ENCODE assay signal across 17 cellular contexts in the genomic region with DNA sequence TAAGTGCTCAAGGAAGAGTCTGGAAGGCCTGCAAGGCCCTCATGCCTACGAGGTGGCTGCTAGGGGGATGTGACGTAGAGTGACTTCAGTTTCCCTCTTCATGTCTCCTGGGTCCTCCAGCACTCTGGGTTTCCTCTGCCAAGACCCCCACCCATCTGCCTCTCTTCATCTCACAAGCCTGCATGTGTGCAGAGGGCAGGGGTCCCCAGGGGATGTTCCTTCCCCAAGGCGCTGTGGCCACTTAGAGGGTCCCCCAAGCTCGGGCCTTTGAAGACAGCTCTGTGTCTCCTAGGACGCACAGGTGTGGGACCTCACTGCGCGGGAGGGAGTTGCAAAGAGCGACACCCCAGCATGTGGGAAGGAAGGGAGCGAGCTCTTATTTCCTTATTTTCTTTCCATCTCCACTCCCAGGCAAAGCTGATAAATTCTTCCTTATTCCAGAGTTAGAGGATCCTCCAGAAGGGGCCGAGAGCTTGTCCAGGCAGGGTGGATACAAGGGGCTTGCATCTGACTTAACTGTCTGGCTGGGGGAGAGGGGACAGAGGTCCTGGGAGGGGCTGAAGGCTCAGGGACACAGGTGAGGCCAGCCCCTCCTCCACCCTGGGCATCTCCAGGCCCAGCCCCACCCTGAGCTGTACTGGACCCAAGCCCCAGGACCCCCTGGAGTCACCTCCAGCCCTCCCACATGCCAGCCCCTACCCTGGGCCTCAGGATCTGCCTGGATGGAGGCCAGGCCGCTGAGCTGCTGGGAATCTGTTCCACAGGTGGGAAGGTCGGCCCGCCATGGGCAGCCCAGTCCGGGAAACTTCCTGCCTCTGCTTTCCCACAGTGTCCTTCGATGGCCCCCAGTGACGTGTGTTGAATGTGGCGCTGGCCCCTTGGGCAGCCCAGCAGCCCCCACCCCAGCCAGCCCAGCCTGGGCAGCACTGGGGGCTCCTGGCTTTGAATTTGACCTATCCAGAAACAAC. TPM values are rescaled to one million over a fixed set of nuclear protein-coding genes. Genes with fewer than 3 reads are reported as not detected.
DNase-seq lines count a peak whose midpoint lies in the region; ATAC-seq, FAIRE-seq and TF ChIP-seq lines count a peak whose summit lies in the region.
"Had no signal": no experiment of that assay in that cellular context is flagged by ENCODE, and none has a peak within 500 bp of the region (broad histone marks: within the 10 kb centered on the region; RNA-seq: fewer than 3 reads in every experiment).

No MANE protein-coding gene starts in this region.

- peak; percentile 10 to 27 (median 25) for DNase-seq in right lobe of liver
- DNase-seq in HepG2 (ENCODE audit: low spot score), result no peak
- DNase-seq in glutamatergic neuron, result peak; percentile 10
- DNase-seq in pancreas, result peak in 4 of 6 donors; percentile 12 to 65 (median 40)
- peak; percentile 43 to 46 for DNase-seq in aorta
- no peak for DNase-seq in kidney tubule cell (ENCODE audit: low spot score)
- DNase-seq in nucleus accumbens (lab: John Stamatoyannopoulos, UW), result no peak
- DNase-seq: Calu3; GM23248; hypothalamus; left colon; NCI-H446; stimulated activated CD4-positive, alpha-beta T cell treated with anti-CD3 and anti-CD28 coated beads, Interleukin-1b, Interleukin-23, amount 100 ng/mL, for 48 hours had no signal

- no peak for FAIRE-seq in HepG2 (lab: Jason Lieb, UNC)
- no peak for FAIRE-seq in pancreas (lab: Jason Lieb, UNC)
- FAIRE-seq: GM12878 had no signal

- CTCF ChIA-PET in HepG2 (lab: Yijun Ruan, JAX; ENCODE audit: low intra/inter-chr PET ratio, low total read pairs), result no interaction called here

- intact Hi-C loops in right lobe of liver (cut with DNase I), result no loop called here
- intact Hi-C loops in HepG2 (cut with micrococcal nuclease; ENCODE audit: unreplicated experiment), result no loop called here
- intact Hi-C loops in pancreas (cut with DNase I), result no loop called here
- intact Hi-C loops in aorta (cut with DNase I), result no loop called here

- H3K27me3 ChIP-seq in right lobe of liver (no peaks in the 10 kb centered on the region), HepG2 (ENCODE audit: control insufficient read depth in 1 of 2, insufficient read depth in 2 of 2, low read length in 2 of 2) (peaks cover 9 to 42% of the 10 kb centered on the region in 2 experiments), pancreas (no peaks in the 10 kb centered on the region), aorta (ENCODE audit: control insufficient read depth in 1 of 2, insufficient read depth in 2 of 2, low read length in 1 of 2) (no peaks in the 10 kb centered on the region)
- H3K27me3 ChIP-seq: cardiac muscle cell had no signal

- H3K79me2 ChIP-seq in HepG2 (ENCODE audit: insufficient read depth, low read length), result no peaks in the 10 kb centered on the region

- H3K9me3 ChIP-seq in right lobe of liver, result peaks cover 0 to 4% (median 0%) of the 10 kb centered on the region in 4 donors
- peaks cover 11% of the 10 kb centered on the region; the same call in 1 of the 2 replicates for H3K9me3 ChIP-seq in HepG2 (ENCODE audit: low read length)
- H3K9me3 ChIP-seq in pancreas, result no peaks in the 10 kb centered on the region
- no peaks in the 10 kb centered on the region for H3K9me3 ChIP-seq in aorta (ENCODE audit: control insufficient read depth, low read length)

- no peak for TF ChIP-seq RAD21 in HepG2 (CRISPR knock-in tag; IDR thresholded peaks at IDR 0.05)

- H3K27me3 Mint-ChIP-seq in glutamatergic neuron (ENCODE audit: unreplicated experiment), result peaks cover 8% of the 10 kb centered on the region
- H3K27me3 Mint-ChIP-seq: T-helper 17 cell had no signal

- in situ Hi-C loops in HepG2 (cut with HindIII; ENCODE audit: extremely low pct_ligation_motif_present, low pct_unique_long_range_greater_than_20kb), result no loop called here

- ATAC-seq in right lobe of liver, result peak in 1 of 4 donors; percentile 36
- no peak for ATAC-seq in HepG2
- peak in 2 of 4 donors; percentile 32 to 55 for ATAC-seq in pancreas
- no peak for ATAC-seq in aorta (ENCODE audit: low FRiP score)
- ATAC-seq in HG03039 (IDR thresholded peaks at IDR 0.05; ENCODE audit: unreplicated experiment), result no peak
- ATAC-seq: GM12878, left colon, T-helper 17 cell had no signal

- no peak overlapping the region for H3K4me2 ChIP-seq in HepG2 (ENCODE audit: low read depth, low read length)

- TF ChIP-seq EP300 in HepG2 (IDR thresholded peaks at IDR 0.05; ENCODE audit: low read depth in 2 of 2, low read length in 2 of 2), result no peak
- TF ChIP-seq EP300 in HepG2 (CRISPR knock-in tag; IDR thresholded peaks at IDR 0.05; ENCODE audit: borderline replicate concordance), result no peak

- H3K4me3 ChIP-seq in right lobe of liver, result no peak overlapping the region
- no peak overlapping the region for H3K4me3 ChIP-seq in HepG2 (replicated peaks in 1 of 3; ENCODE audit: insufficient read depth in 1 of 3, low read depth in 2 of 3, low read length in 3 of 3)
- H3K4me3 ChIP-seq in pancreas, result no peak overlapping the region
- H3K4me3 ChIP-seq in aorta (ENCODE audit: low read length in 2 of 2), result no peak overlapping the region
- H3K4me3 ChIP-seq: cardiac muscle cell, GM12878, GM23248 had no signal

- H3K27ac ChIP-seq in right lobe of liver (no peak overlapping the region), HepG2 (ENCODE audit: extremely low read length, insufficient read depth, low read length) (no peak overlapping the region), pancreas (no peak overlapping the region), aorta (ENCODE audit: low read depth in 1 of 2, low read length in 2 of 2) (no peak overlapping the region)
- H3K27ac ChIP-seq: cardiac muscle cell, GM23248 had no signal

- H3K4me1 Mint-ChIP-seq in glutamatergic neuron (ENCODE audit: low read depth, unreplicated experiment), result peaks cover 7% of the 10 kb centered on the region
- H3K4me1 Mint-ChIP-seq: T-helper 17 cell had no signal

- no peaks in the 10 kb centered on the region for H4K20me1 ChIP-seq in HepG2 (ENCODE audit: insufficient read depth, low read length)

- H3K27ac Mint-ChIP-seq in glutamatergic neuron (ENCODE audit: unreplicated experiment), result no peak overlapping the region
- H3K27ac Mint-ChIP-seq: T-helper 17 cell had no signal

- BruUV-seq in HepG2 (replicated peaks; lab: Mats Ljungman, UMichigan), result no TSS peak

- peaks cover 7% of the 10 kb centered on the region for H3K9me3 Mint-ChIP-seq in glutamatergic neuron (ENCODE audit: unreplicated experiment)

- TF ChIP-seq CTCF in right lobe of liver (IDR thresholded peaks at IDR 0.05) (no peak), HepG2 (CRISPR knock-in tag; IDR thresholded peaks at IDR 0.05) (no peak), glutamatergic neuron (IDR thresholded peaks at IDR 0.05; ENCODE audit: partially characterized antibody, unreplicated experiment) (no peak), pancreas (IDR thresholded peaks at IDR 0.05) (no peak)

- H3K36me3 ChIP-seq in right lobe of liver, result no peaks in the 10 kb centered on the region
- no peaks in the 10 kb centered on the region for H3K36me3 ChIP-seq in HepG2 (replicated peaks in 1 of 2; ENCODE audit: control insufficient read depth in 1 of 2, insufficient read depth in 2 of 2, low read length in 2 of 2)
- no peaks in the 10 kb centered on the region for H3K36me3 ChIP-seq in pancreas
- no peaks in the 10 kb centered on the region for H3K36me3 ChIP-seq in aorta (ENCODE audit: control insufficient read depth in 1 of 2, insufficient read depth in 2 of 2, low read length in 1 of 2)
- H3K36me3 ChIP-seq: cardiac muscle cell had no signal

- POLR2A ChIA-PET in HepG2 (lab: Yijun Ruan, JAX), result no interaction called here

- peaks cover 15% of the 10 kb centered on the region for H3K36me3 Mint-ChIP-seq in glutamatergic neuron (ENCODE audit: unreplicated experiment)

- 80% methylated on average over 3 of the region's 17 CpGs for WGBS in right lobe of liver (ENCODE audit: insufficient coverage, low coverage, low lambda C conversion rate, missing lambda C conversion rate)
- 56% methylated on average over 10 of the region's 17 CpGs for WGBS in HepG2 (ENCODE audit: low lambda C conversion rate)
- 81 to 83% methylated on average over 17 of the region's 17 CpGs for WGBS in pancreas, 2 donors
- WGBS in aorta, 2 donors, result 85 to 86% methylated on average over 17 of the region's 17 CpGs

- no peak overlapping the region for H3K4me3 Mint-ChIP-seq in glutamatergic neuron (ENCODE audit: unreplicated experiment)
- H3K4me3 Mint-ChIP-seq: T-helper 17 cell had no signal

- TF ChIP-seq POLR2A in right lobe of liver (IDR thresholded peaks at IDR 0.05) (no peak), HepG2 (IDR thresholded peaks at IDR 0.05; ENCODE audit: insufficient read depth in 1 of 2, low read depth in 2 of 2, low read length in 2 of 2) (no peak)

- no peak overlapping the region for H2AFZ ChIP-seq in HepG2 (ENCODE audit: low read length)
- H2AFZ ChIP-seq: GM23248 had no signal

- H3K4me1 ChIP-seq in right lobe of liver (no peaks in the 10 kb centered on the region), HepG2 (ENCODE audit: insufficient read depth, low read length) (peaks cover 17% of the 10 kb centered on the region), pancreas (no peaks in the 10 kb centered on the region), aorta (ENCODE audit: control insufficient read depth in 1 of 2, insufficient read depth in 2 of 2, low read length in 2 of 2) (no peaks in the 10 kb centered on the region)

- H3K9ac ChIP-seq in HepG2 (ENCODE audit: insufficient read depth, low read depth, low read length), result no peak overlapping the region
- H3K9ac ChIP-seq: GM23248 had no signal

RNA-seq across cellular contexts. Expression of a gene that starts 59.7 kb away (rescaled TPM):
- total RNA-seq in right lobe of liver, result 1 to 10 TPM in 2 of 6 experiments, under 1 TPM in 4; 0.37 to 1.7 (median 0.60) TPM
- total RNA-seq in HepG2 (2016; rRNA removed; fragmentation: Illumina TruSeq; extraction: Trizol), result 2.5 and 18.9 TPM in 2 replicates
- total RNA-seq in HepG2 (2016; cell fraction: cytosol; rRNA removed; fragmentation: Illumina TruSeq; extraction: Trizol; ENCODE audit: low read depth), result 0.30 and 0.35 TPM in 2 replicates
- 2.0 and 16.5 TPM in 2 replicates for total RNA-seq in HepG2 (2016; cell fraction: insoluble cytoplasmic fraction; rRNA removed; fragmentation: Illumina TruSeq; extraction: Trizol)
- total RNA-seq in HepG2 (2016; cell fraction: membrane; rRNA removed; fragmentation: Illumina TruSeq; extraction: Trizol), result 0.90 and 1.1 TPM in 2 replicates
- 66.8 and 83.4 TPM in 2 replicates for total RNA-seq in HepG2 (2016; cell fraction: nucleus; rRNA removed; fragmentation: Illumina TruSeq; extraction: Trizol)
- polyA plus RNA-seq in HepG2 (2011; rRNA removed), result 1.3 TPM in 2 replicates
- 0.05 TPM in 2 replicates for polyA plus RNA-seq in HepG2 (2011; cell fraction: cytosol; rRNA removed)
- polyA plus RNA-seq in HepG2 (2011; cell fraction: nucleus; rRNA removed), result 11.8 and 14.7 TPM in 2 replicates
- polyA plus RNA-seq in HepG2 (2012), result 1.9 and 2.0 TPM in 2 replicates
- 0.01 and 0.02 TPM in 2 replicates for polyA plus RNA-seq in HepG2 (2016; cell fraction: cytosol; fragmentation: Illumina TruSeq; extraction: Trizol; ENCODE audit: low read depth)
- polyA plus RNA-seq in HepG2 (2016; cell fraction: insoluble cytoplasmic fraction; fragmentation: Illumina TruSeq; extraction: Trizol; ENCODE audit: low read depth), result 0.15 and 0.17 TPM in 2 replicates
- 0.03 and 0.06 TPM in 2 replicates for polyA plus RNA-seq in HepG2 (2016; cell fraction: membrane; fragmentation: Illumina TruSeq; extraction: Trizol; ENCODE audit: low read depth)
- polyA plus RNA-seq in HepG2 (2016; cell fraction: nucleus; fragmentation: Illumina TruSeq; extraction: Trizol; ENCODE audit: insufficient read depth, low read depth), result 8.4 and 10.5 TPM in 2 replicates
- polyA minus RNA-seq in HepG2 (2011; rRNA and poly(A)+ RNA removed; ENCODE audit: low replicate concordance), result 0.05 and 36.1 TPM in 2 replicates
- 0.79 and 0.97 TPM in 2 replicates for polyA minus RNA-seq in HepG2 (2011; cell fraction: cytosol; rRNA and poly(A)+ RNA removed)
- 112 and 125 TPM in 2 replicates for polyA minus RNA-seq in HepG2 (2011; cell fraction: nucleus; rRNA and poly(A)+ RNA removed)
- total RNA-seq in glutamatergic neuron (ENCODE audit: unreplicated experiment), result 14.3 TPM
- 1 to 10 TPM in 4 of 6 donors, under 1 TPM in 2; 0.79 to 1.9 (median 1.5) TPM for total RNA-seq in pancreas
- 1 to 10 TPM in 1 of 2 donors, under 1 TPM in 1; 0.31 to 1.4 TPM for polyA plus RNA-seq in pancreas
- total RNA-seq in aorta, result 1 to 10 TPM; 2.3 to 5.4 TPM
- under 1 TPM; 0.08 to 0.13 TPM for polyA plus RNA-seq in aorta

Comparison
In these comparisons a context has a peak if more than half of its experiments do, and no peak if none do; other contexts are left out.
1. DNase-seq: peak in right lobe of liver (3 of 3), glutamatergic neuron (single experiment), pancreas (4 of 6) and aorta (2 of 2); none in HepG2 (single experiment), kidney tubule cell (single experiment) and nucleus accumbens (0 of 56).